ENCODE assay signal across 1 cellular context in the genomic region with DNA sequence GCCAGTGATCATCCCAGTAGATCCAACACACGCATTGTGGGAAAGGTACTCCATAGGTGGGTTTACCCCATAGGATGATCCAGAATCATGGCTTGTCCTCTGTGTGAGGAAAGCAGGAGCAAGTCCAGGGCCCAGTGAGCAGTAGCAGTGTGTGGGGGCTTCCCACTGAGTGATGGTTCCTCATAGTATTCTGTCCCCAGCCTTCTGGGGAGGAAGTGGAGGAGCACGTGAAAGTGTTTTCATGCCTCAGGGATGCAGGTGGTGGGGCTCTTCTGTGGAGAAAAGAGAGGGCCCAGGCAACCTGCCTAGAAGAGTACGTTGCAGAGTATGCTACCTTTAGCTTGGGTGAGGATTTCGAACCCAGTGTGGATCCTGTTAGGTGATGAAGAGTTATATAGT.
TF ChIP-seq lines count a peak whose summit lies in the region.

No MANE protein-coding gene starts in this region.

TF ChIP-seq in GM12878, 131 proteins besides CTCF, POLR2A, EP300 and RAD21 (continued from another document):
- TF ChIP-seq WRNIP1 (IDR thresholded peaks at IDR 0.05; ENCODE audit: borderline replicate concordance, low read depth, low read length) (no peak), PML (IDR thresholded peaks at IDR 0.05; ENCODE audit: low read length) (no peak), ETV6 (conservative IDR thresholded peaks at IDR 0.05 in 1 of 2, IDR thresholded peaks at IDR 0.05 in 1 of 2; ENCODE audit: borderline replicate concordance in 1 of 2, low read depth in 1 of 2) (0 out of 4 replicates have a peak, but pooled peaks of 1 of the 2 experiments have one; percentile 25), MEF2B (IDR thresholded peaks at IDR 0.05; ENCODE audit: partially characterized antibody, poor library complexity, severe bottlenecking) (no peak), TCF7 (IDR thresholded peaks at IDR 0.05; ENCODE audit: borderline replicate concordance) (no peak), SUZ12 (IDR thresholded peaks at IDR 0.05; ENCODE audit: unreplicated experiment) (no peak), EED (IDR thresholded peaks at IDR 0.05; ENCODE audit: low read depth) (peak; percentile 51), STAT3 (IDR thresholded peaks at IDR 0.05; ENCODE audit: low read depth, low read length) (no peak), BHLHE40 (IDR thresholded peaks at IDR 0.05; ENCODE audit: borderline replicate concordance in 1 of 2, low read depth in 2 of 2, low read length in 1 of 2) (peak; percentile 69 to 70; a peak in 3 of 4 replicates), MYB (IDR thresholded peaks at IDR 0.05; ENCODE audit: borderline replicate concordance, low read depth, low read length) (no peak), SPI1 (IDR thresholded peaks at IDR 0.05; ENCODE audit: borderline replicate concordance, insufficient read depth, low read depth, low read length) (peak; percentile 64; the same call in 1 of the 2 replicates)
- TF ChIP-seq, protein P1, sequence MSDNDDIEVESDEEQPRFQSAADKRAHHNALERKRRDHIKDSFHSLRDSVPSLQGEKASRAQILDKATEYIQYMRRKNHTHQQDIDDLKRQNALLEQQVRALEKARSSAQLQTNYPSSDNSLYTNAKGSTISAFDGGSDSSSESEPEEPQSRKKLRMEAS (IDR thresholded peaks at IDR 0.05; ENCODE audit: low read depth, low read length): no peak
- TF ChIP-seq, protein P2, sequence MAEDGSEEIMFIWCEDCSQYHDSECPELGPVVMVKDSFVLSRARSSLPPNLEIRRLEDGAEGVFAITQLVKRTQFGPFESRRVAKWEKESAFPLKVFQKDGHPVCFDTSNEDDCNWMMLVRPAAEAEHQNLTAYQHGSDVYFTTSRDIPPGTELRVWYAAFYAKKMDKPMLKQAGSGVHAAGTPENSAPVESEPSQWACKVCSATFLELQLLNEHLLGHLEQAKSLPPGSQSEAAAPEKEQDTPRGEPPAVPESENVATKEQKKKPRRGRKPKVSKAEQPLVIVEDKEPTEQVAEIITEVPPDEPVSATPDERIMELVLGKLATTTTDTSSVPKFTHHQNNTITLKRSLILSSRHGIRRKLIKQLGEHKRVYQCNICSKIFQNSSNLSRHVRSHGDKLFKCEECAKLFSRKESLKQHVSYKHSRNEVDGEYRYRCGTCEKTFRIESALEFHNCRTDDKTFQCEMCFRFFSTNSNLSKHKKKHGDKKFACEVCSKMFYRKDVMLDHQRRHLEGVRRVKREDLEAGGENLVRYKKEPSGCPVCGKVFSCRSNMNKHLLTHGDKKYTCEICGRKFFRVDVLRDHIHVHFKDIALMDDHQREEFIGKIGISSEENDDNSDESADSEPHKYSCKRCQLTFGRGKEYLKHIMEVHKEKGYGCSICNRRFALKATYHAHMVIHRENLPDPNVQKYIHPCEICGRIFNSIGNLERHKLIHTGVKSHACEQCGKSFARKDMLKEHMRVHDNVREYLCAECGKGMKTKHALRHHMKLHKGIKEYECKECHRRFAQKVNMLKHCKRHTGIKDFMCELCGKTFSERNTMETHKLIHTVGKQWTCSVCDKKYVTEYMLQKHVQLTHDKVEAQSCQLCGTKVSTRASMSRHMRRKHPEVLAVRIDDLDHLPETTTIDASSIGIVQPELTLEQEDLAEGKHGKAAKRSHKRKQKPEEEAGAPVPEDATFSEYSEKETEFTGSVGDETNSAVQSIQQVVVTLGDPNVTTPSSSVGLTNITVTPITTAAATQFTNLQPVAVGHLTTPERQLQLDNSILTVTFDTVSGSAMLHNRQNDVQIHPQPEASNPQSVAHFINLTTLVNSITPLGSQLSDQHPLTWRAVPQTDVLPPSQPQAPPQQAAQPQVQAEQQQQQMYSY (CRISPR knock-in tag; IDR thresholded peaks at IDR 0.05): no peak
- TF ChIP-seq, protein P3, sequence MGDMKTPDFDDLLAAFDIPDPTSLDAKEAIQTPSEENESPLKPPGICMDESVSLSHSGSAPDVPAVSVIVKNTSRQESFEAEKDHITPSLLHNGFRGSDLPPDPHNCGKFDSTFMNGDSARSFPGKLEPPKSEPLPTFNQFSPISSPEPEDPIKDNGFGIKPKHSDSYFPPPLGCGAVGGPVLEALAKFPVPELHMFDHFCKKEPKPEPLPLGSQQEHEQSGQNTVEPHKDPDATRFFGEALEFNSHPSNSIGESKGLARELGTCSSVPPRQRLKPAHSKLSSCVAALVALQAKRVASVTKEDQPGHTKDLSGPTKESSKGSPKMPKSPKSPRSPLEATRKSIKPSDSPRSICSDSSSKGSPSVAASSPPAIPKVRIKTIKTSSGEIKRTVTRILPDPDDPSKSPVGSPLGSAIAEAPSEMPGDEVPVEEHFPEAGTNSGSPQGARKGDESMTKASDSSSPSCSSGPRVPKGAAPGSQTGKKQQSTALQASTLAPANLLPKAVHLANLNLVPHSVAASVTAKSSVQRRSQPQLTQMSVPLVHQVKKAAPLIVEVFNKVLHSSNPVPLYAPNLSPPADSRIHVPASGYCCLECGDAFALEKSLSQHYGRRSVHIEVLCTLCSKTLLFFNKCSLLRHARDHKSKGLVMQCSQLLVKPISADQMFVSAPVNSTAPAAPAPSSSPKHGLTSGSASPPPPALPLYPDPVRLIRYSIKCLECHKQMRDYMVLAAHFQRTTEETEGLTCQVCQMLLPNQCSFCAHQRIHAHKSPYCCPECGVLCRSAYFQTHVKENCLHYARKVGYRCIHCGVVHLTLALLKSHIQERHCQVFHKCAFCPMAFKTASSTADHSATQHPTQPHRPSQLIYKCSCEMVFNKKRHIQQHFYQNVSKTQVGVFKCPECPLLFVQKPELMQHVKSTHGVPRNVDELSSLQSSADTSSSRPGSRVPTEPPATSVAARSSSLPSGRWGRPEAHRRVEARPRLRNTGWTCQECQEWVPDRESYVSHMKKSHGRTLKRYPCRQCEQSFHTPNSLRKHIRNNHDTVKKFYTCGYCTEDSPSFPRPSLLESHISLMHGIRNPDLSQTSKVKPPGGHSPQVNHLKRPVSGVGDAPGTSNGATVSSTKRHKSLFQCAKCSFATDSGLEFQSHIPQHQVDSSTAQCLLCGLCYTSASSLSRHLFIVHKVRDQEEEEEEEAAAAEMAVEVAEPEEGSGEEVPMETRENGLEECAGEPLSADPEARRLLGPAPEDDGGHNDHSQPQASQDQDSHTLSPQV (IDR thresholded peaks at IDR 0.05): no peak
